In genomic region chrX:101347859-101348451, GRCh38 we compare ENCODE assay signal across 8 cellular contexts. TPM values are rescaled to one million over a fixed set of nuclear protein-coding genes. Genes with fewer than 3 reads are reported as not detected.
DNase-seq lines count a peak whose midpoint lies in the region; ATAC-seq, FAIRE-seq and TF ChIP-seq lines count a peak whose summit lies in the region.

No MANE protein-coding gene starts in this region.

- H2AFZ ChIP-seq in H1 (ENCODE audit: low read length): no peak overlapping the region

- peaks cover 3% of the 10 kb centered on the region; the same call in 1 of the 2 replicates for H3K23me2 ChIP-seq in H1 (ENCODE audit: low read depth, low read length)

- no peaks in the 10 kb centered on the region for H3K9me3 ChIP-seq in CD4-positive, CD25-positive, alpha-beta regulatory T cell (ENCODE audit: control insufficient read depth in 2 of 2, low read length in 2 of 2)
- H3K9me3 ChIP-seq in NT2/D1 (ENCODE audit: insufficient read depth, low read length): no peaks in the 10 kb centered on the region
- no peaks in the 10 kb centered on the region for H3K9me3 ChIP-seq in H1 (ENCODE audit: insufficient read depth in 2 of 2, low read depth in 1 of 2, low read length in 1 of 2)
- no peaks in the 10 kb centered on the region for H3K9me3 ChIP-seq in mucosa of descending colon

- no peak overlapping the region for H3K4ac ChIP-seq in H1 (replicated peaks; ENCODE audit: insufficient read length, low read depth, low read length)

- H4K20me1 ChIP-seq in H1 (replicated peaks in 1 of 2; ENCODE audit: control insufficient read depth in 1 of 2, insufficient read depth in 2 of 2, low read length in 2 of 2): no peaks in the 10 kb centered on the region

- peaks cover 9 to 33% of the 10 kb centered on the region in 2 experiments for H3K79me2 ChIP-seq in H1 (ENCODE audit: control insufficient read depth in 1 of 2, insufficient read depth in 2 of 2, low read length in 2 of 2)

- H2BK20ac ChIP-seq in H1 (ENCODE audit: low read length): no peak overlapping the region

- H4K5ac ChIP-seq in H1 (ENCODE audit: insufficient read length, low read depth, low read length): no peak overlapping the region

- H2BK5ac ChIP-seq in H1 (ENCODE audit: low read depth, low read length): no peak overlapping the region

- intact Hi-C loops in mucosa of descending colon (cut with DNase I, micrococcal nuclease): no loop called here

- peak overlapping the region; percentile 63 to 73 for H3K4me2 ChIP-seq in H1 (ENCODE audit: insufficient read depth in 1 of 2, low read depth in 2 of 2, low read length in 2 of 2)

- no peak overlapping the region for H4K8ac ChIP-seq in H1 (ENCODE audit: extremely low read depth, insufficient read depth, low read length)

- H3K9me3 Mint-ChIP-seq in CD4-positive, CD25-positive, alpha-beta regulatory T cell: no peaks in the 10 kb centered on the region

- 0% methylated on average over 7 of the region's 14 CpGs; no CpG with 5 or more reads in 1 of the 2 experiments for WGBS in H1 (ENCODE audit: extremely low coverage in 1 of 2, insufficient coverage in 1 of 2, insufficient read length in 1 of 2, insufficient replicate concordance in 2 of 2, low coverage in 1 of 2, low lambda C conversion rate in 2 of 2, missing lambda C conversion rate in 1 of 2), 2 experiments

- peaks cover 14% of the 10 kb centered on the region for H3K4me1 ChIP-seq in CD4-positive, CD25-positive, alpha-beta regulatory T cell (ENCODE audit: control insufficient read depth, insufficient read depth, low read length, poor library complexity, severe bottlenecking)
- H3K4me1 ChIP-seq in NT2/D1 (ENCODE audit: insufficient read depth, insufficient read length) (no peaks in the 10 kb centered on the region), H1 (replicated peaks in 1 of 4; ENCODE audit: control insufficient read depth in 3 of 4, insufficient read depth in 4 of 4, low read length in 3 of 4) (no peaks in the 10 kb centered on the region), mucosa of descending colon (ENCODE audit: low read depth) (no peaks in the 10 kb centered on the region)

- H3K9ac ChIP-seq in NT2/D1 (ENCODE audit: insufficient read length, low read depth) (peak overlapping the region; percentile 97), H1 (replicated peaks in 1 of 4; ENCODE audit: extremely low read depth in 1 of 4, low read depth in 3 of 4, low read length in 3 of 4) (peak overlapping the region; percentile 80 to 86 (median 83))

- peak overlapping the region; percentile 90 to 95 (median 92) for H3K4me3 Mint-ChIP-seq in CD4-positive, CD25-positive, alpha-beta regulatory T cell

- no peak overlapping the region for H2BK15ac ChIP-seq in H1 (ENCODE audit: low read length)

- H3K27ac ChIP-seq in CD4-positive, CD25-positive, alpha-beta regulatory T cell (ENCODE audit: insufficient read depth, low read length, poor library complexity, severe bottlenecking): peak overlapping the region; percentile 79
- H3K27ac ChIP-seq in H1 (ENCODE audit: low read depth, low read length): no peak overlapping the region

- DNase-seq in CD4-positive, CD25-positive, alpha-beta regulatory T cell: no peak
- DNase-seq in NT2/D1 (ENCODE audit: low read depth, low spot score): no peak
- no peak for DNase-seq in H1 (ENCODE audit: low read depth in 1 of 2, low spot score in 2 of 2)
- DNase-seq in mucosa of descending colon: peak in 1 of 3 donors; percentile 9
- DNase-seq in NCI-H2196 treated with DMSO at 0.1 percent for 48 hours (lab: John Stamatoyannopoulos, UW; ENCODE audit: unreplicated experiment): no peak
- DNase-seq in stimulated activated CD4-positive, alpha-beta T cell treated with anti-CD3 and anti-CD28 coated beads, Interleukin-1b, Interleukin-23, amount 100 ng/mL, for 48 hours: no peak
- DNase-seq in NCI-H128 (lab: John Stamatoyannopoulos, UW; ENCODE audit: unreplicated experiment): no peak

- H3K4me3 ChIP-seq in CD4-positive, CD25-positive, alpha-beta regulatory T cell (ENCODE audit: low read depth, low read length): peak overlapping the region; percentile 80
- H3K4me3 ChIP-seq in NT2/D1 (ENCODE audit: insufficient read length, low read depth) (peak overlapping the region; percentile 93), H1 (ENCODE audit: extremely low read depth in 1 of 4, insufficient read depth in 2 of 4, low read depth in 3 of 4, low read length in 4 of 4) (peak overlapping the region; percentile 57 to 88 (median 74)), mucosa of descending colon (peak overlapping the region; percentile 40)

- H3K27me3 Mint-ChIP-seq in CD4-positive, CD25-positive, alpha-beta regulatory T cell: no peaks in the 10 kb centered on the region

- no peak for TF ChIP-seq POLR2A in H1 (IDR thresholded peaks at IDR 0.05; ENCODE audit: control extremely low read depth in 1 of 2, low read depth in 2 of 2, low read length in 2 of 2)

- H2BK120ac ChIP-seq in H1 (replicated peaks; ENCODE audit: low read depth, low read length): no peak overlapping the region

- H4K91ac ChIP-seq in H1 (replicated peaks; ENCODE audit: insufficient read length, low read length): no peak overlapping the region

- no peaks in the 10 kb centered on the region for H3K36me3 ChIP-seq in CD4-positive, CD25-positive, alpha-beta regulatory T cell (ENCODE audit: control insufficient read depth, insufficient read depth, low read length)
- peaks cover 32% of the 10 kb centered on the region for H3K36me3 ChIP-seq in NT2/D1 (ENCODE audit: insufficient read depth, insufficient read length, low read length)
- H3K36me3 ChIP-seq in H1 (ENCODE audit: control insufficient read depth in 2 of 4, insufficient read depth in 4 of 4, low read length in 3 of 4): peaks cover 2 to 12% (median 7%) of the 10 kb centered on the region in 4 experiments; a peak in 4 of 8 replicates
- no peaks in the 10 kb centered on the region for H3K36me3 ChIP-seq in mucosa of descending colon (ENCODE audit: low read depth)

- H3K27me3 ChIP-seq in CD4-positive, CD25-positive, alpha-beta regulatory T cell (ENCODE audit: control insufficient read depth, insufficient read depth, low read length): no peaks in the 10 kb centered on the region
- H3K27me3 ChIP-seq in NT2/D1 (ENCODE audit: insufficient read depth, insufficient read length): no peaks in the 10 kb centered on the region
- no peaks in the 10 kb centered on the region for H3K27me3 ChIP-seq in H1 (replicated peaks in 1 of 4; ENCODE audit: control insufficient read depth in 3 of 4, extremely low read depth in 1 of 4, insufficient read depth in 3 of 4, low read length in 3 of 4)

- H3K14ac ChIP-seq in H1 (ENCODE audit: insufficient read length): no peak overlapping the region

- H3K4me1 Mint-ChIP-seq in CD4-positive, CD25-positive, alpha-beta regulatory T cell: peaks cover 0 to 13% (median 10%) of the 10 kb centered on the region in 4 donors

- TF ChIP-seq RAD21 in H1 (IDR thresholded peaks at IDR 0.05 in 1 of 2, conservative IDR thresholded peaks at IDR 0.05 in 1 of 2; ENCODE audit: low read depth in 2 of 2, low read length in 2 of 2): no peak

- POLR2A ChIA-PET in H1 (lab: Charles Lee; ENCODE audit: partially characterized antibody): interaction anchor here (0.7 to 6.2 kb wide), 6 partner anchors 17 to 566 kb away, joined by 3 to 45 read pairs (median 4); partner anchors contain the start of gene RPL36A

- CTCF ChIA-PET in H1 (lab: Charles Lee; ENCODE audit: partially characterized antibody): interaction anchor here (0.8 kb wide), 1 partner anchor 20 kb away, joined by 3 read pairs; no protein-coding TSS in a partner anchor

- H2AK5ac ChIP-seq in H1 (ENCODE audit: low read depth, low read length): no peak overlapping the region

- TF ChIP-seq EP300 in H1 (IDR thresholded peaks at IDR 0.05; ENCODE audit: borderline replicate concordance in 1 of 2, low read depth in 2 of 2, low read length in 2 of 2): no peak

- H3K27ac Mint-ChIP-seq in CD4-positive, CD25-positive, alpha-beta regulatory T cell: peak overlapping the region in 2 of 3 donors; percentile 89 to 91

- H3K18ac ChIP-seq in H1 (ENCODE audit: extremely low read depth, low read length): no peak overlapping the region

- no peak overlapping the region for H3K23ac ChIP-seq in H1 (ENCODE audit: insufficient read length)

- H3K56ac ChIP-seq in H1 (replicated peaks; ENCODE audit: insufficient read length, low read depth, low read length): peak overlapping the region; percentile 69

- H3K36me3 Mint-ChIP-seq in CD4-positive, CD25-positive, alpha-beta regulatory T cell: peaks cover 4% of the 10 kb centered on the region

- FAIRE-seq in H1 (lab: Jason Lieb, UNC): no peak

- H3K79me1 ChIP-seq in H1 (ENCODE audit: low read depth, low read length): no peaks in the 10 kb centered on the region

- no peak overlapping the region for H2BK12ac ChIP-seq in H1 (ENCODE audit: low read depth, low read length)

- ATAC-seq in CD4-positive, CD25-positive, alpha-beta regulatory T cell (ENCODE audit: low read depth in 2 of 2): no peak
- ATAC-seq in GM21576 (IDR thresholded peaks at IDR 0.05; ENCODE audit: unreplicated experiment): peak; percentile 3
- ATAC-seq in mucosa of descending colon: peak; percentile 24

- TF ChIP-seq CTCF in H1 (IDR thresholded peaks at IDR 0.05; ENCODE audit: control extremely low read depth in 1 of 3, insufficient read depth in 1 of 3, low read depth in 1 of 3, low read length in 3 of 3) (no peak), mucosa of descending colon (IDR thresholded peaks at IDR 0.05) (no peak)

RNA-seq across cellular contexts. Expression of gene TIMM8A, which starts 0.6 kb away (rescaled TPM):
- total RNA-seq in CD4-positive, CD25-positive, alpha-beta regulatory T cell: 5.8 TPM
- 10 to 100 TPM in 1 of 4 donors, 1 to 10 TPM in 3; 5.9 to 11.3 (median 8.9) TPM for polyA plus RNA-seq in CD4-positive, CD25-positive, alpha-beta regulatory T cell
- 38.0 and 38.1 TPM in 2 replicates for total RNA-seq in H1 (2021; fragmentation: NEBNext Ultra II Directional; extraction: Animal tissue kit (Norgen Biotek cat#: 25700))
- 16.1 and 16.6 TPM in 2 replicates for polyA plus RNA-seq in H1 (2011; rRNA removed)
- polyA plus RNA-seq in H1 (2011; cell fraction: cytosol; rRNA removed): 20.7 TPM
- polyA plus RNA-seq in H1 (2011; cell fraction: nucleus; rRNA removed): 10.6 TPM
- polyA plus RNA-seq in H1 (2012, experiment 1 of 2): 22.1 to 30.2 TPM (median 25.1 TPM) in 4 replicates
- polyA plus RNA-seq in H1 (2012, experiment 2 of 2): 9.7 TPM
- polyA plus RNA-seq in H1 (2013, experiment 1 of 2): 18.7 TPM
- 21.9 TPM for polyA plus RNA-seq in H1 (2013, experiment 2 of 2)
- polyA minus RNA-seq in H1 (2011; rRNA and poly(A)+ RNA removed): 17.0 and 17.7 TPM in 2 replicates
- polyA minus RNA-seq in H1 (2011; cell fraction: cytosol; rRNA and poly(A)+ RNA removed): 18.6 TPM
- polyA minus RNA-seq in H1 (2011; cell fraction: nucleus; rRNA and poly(A)+ RNA removed): 15.7 TPM
- 10 to 100 TPM; 13.6 to 17.7 (median 13.9) TPM for total RNA-seq in mucosa of descending colon

RNA-seq across cellular contexts. Expression of gene BTK, which starts 38.0 kb away (rescaled TPM):
- 2.7 TPM for total RNA-seq in CD4-positive, CD25-positive, alpha-beta regulatory T cell
- under 1 TPM in 3 of 4 donors, not detected in 1; 0.10 to 0.24 (median 0.11) TPM for polyA plus RNA-seq in CD4-positive, CD25-positive, alpha-beta regulatory T cell
- total RNA-seq in H1 (2021; fragmentation: NEBNext Ultra II Directional; extraction: Animal tissue kit (Norgen Biotek cat#: 25700)): 0.20 TPM in 1 of 2 replicates, not detected in the other
- 0.03 and 0.06 TPM in 2 replicates for polyA plus RNA-seq in H1 (2011; rRNA removed)
- 0.09 TPM for polyA plus RNA-seq in H1 (2011; cell fraction: cytosol; rRNA removed)
- polyA plus RNA-seq in H1 (2011; cell fraction: nucleus; rRNA removed): not detected
- polyA plus RNA-seq in H1 (2012, experiment 1 of 2): 0.09 to 0.25 TPM (median 0.23 TPM) in 3 of 4 replicates, not detected in the other
- not detected for polyA plus RNA-seq in H1 (2012, experiment 2 of 2)
- polyA plus RNA-seq in H1 (2013, experiment 1 of 2): 0.02 TPM
- 0.06 TPM for polyA plus RNA-seq in H1 (2013, experiment 2 of 2)
- polyA minus RNA-seq in H1 (2011; rRNA and poly(A)+ RNA removed): 0.16 TPM in 1 of 2 replicates, not detected in the other
- 0.37 TPM for polyA minus RNA-seq in H1 (2011; cell fraction: cytosol; rRNA and poly(A)+ RNA removed)
- polyA minus RNA-seq in H1 (2011; cell fraction: nucleus; rRNA and poly(A)+ RNA removed): 1.00 TPM
- 1 to 10 TPM; 1.8 to 5.6 (median 5.0) TPM for total RNA-seq in mucosa of descending colon

RNA-seq across cellular contexts. Expression of gene RPL36A, which starts 42.9 kb away (rescaled TPM):
- total RNA-seq in CD4-positive, CD25-positive, alpha-beta regulatory T cell: 174 TPM
- 1,000 to 10,000 TPM; 1,463 to 2,189 (median 1,912) TPM for polyA plus RNA-seq in CD4-positive, CD25-positive, alpha-beta regulatory T cell
- 271 and 309 TPM in 2 replicates for total RNA-seq in H1 (2021; fragmentation: NEBNext Ultra II Directional; extraction: Animal tissue kit (Norgen Biotek cat#: 25700))
- 985 and 1,587 TPM in 2 replicates for polyA plus RNA-seq in H1 (2011; rRNA removed)
- polyA plus RNA-seq in H1 (2011; cell fraction: cytosol; rRNA removed): 2,146 TPM
- 334 TPM for polyA plus RNA-seq in H1 (2011; cell fraction: nucleus; rRNA removed)
- 2,347 to 3,718 TPM (median 3,008 TPM) in 4 replicates for polyA plus RNA-seq in H1 (2012, experiment 1 of 2)
- polyA plus RNA-seq in H1 (2012, experiment 2 of 2): 1,533 TPM
- polyA plus RNA-seq in H1 (2013, experiment 1 of 2): 3,890 TPM
- polyA plus RNA-seq in H1 (2013, experiment 2 of 2): 3,945 TPM
- polyA minus RNA-seq in H1 (2011; rRNA and poly(A)+ RNA removed): 185 and 254 TPM in 2 replicates
- 188 TPM for polyA minus RNA-seq in H1 (2011; cell fraction: cytosol; rRNA and poly(A)+ RNA removed)
- polyA minus RNA-seq in H1 (2011; cell fraction: nucleus; rRNA and poly(A)+ RNA removed): 274 TPM
- total RNA-seq in mucosa of descending colon: 100 to 1,000 TPM; 125 to 181 (median 167) TPM

RNA-seq across cellular contexts. Expression of gene TAF7L, which starts 56.8 kb away (rescaled TPM):
- not detected for total RNA-seq in CD4-positive, CD25-positive, alpha-beta regulatory T cell
- polyA plus RNA-seq in CD4-positive, CD25-positive, alpha-beta regulatory T cell: not detected
- total RNA-seq in H1 (2021; fragmentation: NEBNext Ultra II Directional; extraction: Animal tissue kit (Norgen Biotek cat#: 25700)): not detected in 2 replicates
- not detected in 2 replicates for polyA plus RNA-seq in H1 (2011; rRNA removed)
- 0.13 TPM for polyA plus RNA-seq in H1 (2011; cell fraction: cytosol; rRNA removed)
- polyA plus RNA-seq in H1 (2011; cell fraction: nucleus; rRNA removed): not detected
- 0.07 to 0.09 TPM (median 0.07 TPM) in 3 of 4 replicates, not detected in the other for polyA plus RNA-seq in H1 (2012, experiment 1 of 2)
- polyA plus RNA-seq in H1 (2012, experiment 2 of 2): not detected
- polyA plus RNA-seq in H1 (2013, experiment 1 of 2): 0.08 TPM
- 0.06 TPM for polyA plus RNA-seq in H1 (2013, experiment 2 of 2)
- not detected in 2 replicates for polyA minus RNA-seq in H1 (2011; rRNA and poly(A)+ RNA removed)
- not detected for polyA minus RNA-seq in H1 (2011; cell fraction: cytosol; rRNA and poly(A)+ RNA removed)
- not detected for polyA minus RNA-seq in H1 (2011; cell fraction: nucleus; rRNA and poly(A)+ RNA removed)
- total RNA-seq in mucosa of descending colon: under 1 TPM in 2 of 3 donors, not detected in 1; 0.29 to 0.41 TPM

RNA-seq across cellular contexts. Expression of gene GLA, which starts 59.8 kb away (rescaled TPM):
- 32.7 TPM for total RNA-seq in CD4-positive, CD25-positive, alpha-beta regulatory T cell
- polyA plus RNA-seq in CD4-positive, CD25-positive, alpha-beta regulatory T cell: 10 to 100 TPM; 10.7 to 15.6 (median 12.6) TPM
- total RNA-seq in H1 (2021; fragmentation: NEBNext Ultra II Directional; extraction: Animal tissue kit (Norgen Biotek cat#: 25700)): 39.2 and 47.3 TPM in 2 replicates
- polyA plus RNA-seq in H1 (2011; rRNA removed): 21.9 and 33.6 TPM in 2 replicates
- 39.1 TPM for polyA plus RNA-seq in H1 (2011; cell fraction: cytosol; rRNA removed)
- polyA plus RNA-seq in H1 (2011; cell fraction: nucleus; rRNA removed): 30.4 TPM
- 43.7 to 47.0 TPM (median 45.8 TPM) in 4 replicates for polyA plus RNA-seq in H1 (2012, experiment 1 of 2)
- 35.0 TPM for polyA plus RNA-seq in H1 (2012, experiment 2 of 2)
- polyA plus RNA-seq in H1 (2013, experiment 1 of 2): 81.2 TPM
- 83.5 TPM for polyA plus RNA-seq in H1 (2013, experiment 2 of 2)
- 21.6 and 22.4 TPM in 2 replicates for polyA minus RNA-seq in H1 (2011; rRNA and poly(A)+ RNA removed)
- polyA minus RNA-seq in H1 (2011; cell fraction: cytosol; rRNA and poly(A)+ RNA removed): 15.0 TPM
- 13.7 TPM for polyA minus RNA-seq in H1 (2011; cell fraction: nucleus; rRNA and poly(A)+ RNA removed)
- 10 to 100 TPM; 17.7 to 26.9 (median 21.1) TPM for total RNA-seq in mucosa of descending colon

Comparison
In these comparisons a context has a peak if more than half of its experiments do, and no peak if none do; other contexts are left out.
1. ATAC-seq: peak in GM21576 (single experiment) and mucosa of descending colon (single experiment); none in CD4-positive, CD25-positive, alpha-beta regulatory T cell (0 of 2).
2. H3K4me3 ChIP-seq: peak in every context shown above with its lines; median percentile 93 in NT2/D1; 80 in CD4-positive, CD25-positive, alpha-beta regulatory T cell; 74 in H1; 40 in mucosa of descending colon.